In genomic region chr1:32393832-32394140, GRCh38 we compare ENCODE assay signal across 8 cellular contexts. TPM values are rescaled to one million over a fixed set of nuclear protein-coding genes. Genes with fewer than 3 reads are reported as not detected.
A peak's percentile ranks its signal among the peaks of the same experiment; 100 is the strongest.
DNase-seq lines count a peak whose midpoint lies in the region; ATAC-seq and TF ChIP-seq lines count a peak whose summit lies in the region.

No MANE protein-coding gene starts in this region.

- BruUV-seq in Caco-2 (replicated peaks; lab: Mats Ljungman, UMichigan), result no TSS peak

- H3K36me3 Mint-ChIP-seq in Caco-2 (ENCODE audit: insufficient read depth, unreplicated experiment), result peaks cover 15% of the 10 kb centered on the region

- TF ChIP-seq CTCF in Caco-2 (IDR thresholded peaks at IDR 0.05; ENCODE audit: insufficient read depth in 1 of 2, low read depth in 1 of 2, low read length in 1 of 2, severe bottlenecking in 1 of 2, unreplicated experiment in 1 of 2) (no peak), astrocyte of the spinal cord (IDR thresholded peaks at IDR 0.05; ENCODE audit: low read depth, low read length) (no peak)

- H3K4me3 Mint-ChIP-seq in Caco-2 (ENCODE audit: unreplicated experiment), result peak overlapping the region; percentile 95

- peak overlapping the region; percentile 98 for H3K27ac Mint-ChIP-seq in Caco-2 (ENCODE audit: unreplicated experiment)

- intact Hi-C loops in Caco-2 (cut with micrococcal nuclease; ENCODE audit: unreplicated experiment), result no loop called here

- CTCF ChIA-PET in Caco-2 (lab: Charles Lee), result interaction anchor here (1.2 to 1.6 kb wide), 2 partner anchors 43 to 178 kb away, joined by 3 to 8 read pairs; no protein-coding TSS in a partner anchor

- no peaks in the 10 kb centered on the region for H3K27me3 Mint-ChIP-seq in Caco-2 (ENCODE audit: insufficient read depth, unreplicated experiment)

- H3K4me3 ChIP-seq in Caco-2 (ENCODE audit: low read depth, low read length) (peak overlapping the region; percentile 77), astrocyte of the spinal cord (ENCODE audit: low read depth, low read length) (peak overlapping the region; percentile 95)

- H3K27me3 ChIP-seq in Caco-2 (replicated peaks; ENCODE audit: control insufficient read depth, insufficient read depth, low read length), result no peaks in the 10 kb centered on the region

- H3K4me1 Mint-ChIP-seq in Caco-2 (ENCODE audit: low read depth, unreplicated experiment), result no peaks in the 10 kb centered on the region

- H3K36me3 ChIP-seq in Caco-2 (ENCODE audit: control insufficient read depth, insufficient read depth, low read length), result no peaks in the 10 kb centered on the region; the same call in 1 of the 2 replicates

- DNase-seq in Caco-2 (peak; percentile 40 to 46), NCI-H226 (peak; percentile 20), astrocyte of the spinal cord (ENCODE audit: low read depth, low spot score) (no peak), iris pigment epithelial cell (ENCODE audit: low read depth) (peak; percentile 56), C1 segment of cervical spinal cord (lab: John Stamatoyannopoulos, UW) (no peak), UCSD-AML1 (lab: John Stamatoyannopoulos, UW; ENCODE audit: unreplicated experiment) (no peak)
- DNase-seq in stimulated activated CD8-positive, alpha-beta memory T cell treated with anti-CD3 and anti-CD28 coated beads, Interleukin-12 subunit alpha, Interleukin-12 subunit beta, amount 100 ng/mL, for 1 hour (ENCODE audit: low read depth), result peak; percentile 18

- in situ Hi-C loops in astrocyte of the spinal cord (cut with HindIII; ENCODE audit: low sequenced_read_pairs), result no loop called here

- no peaks in the 10 kb centered on the region for H3K9me3 ChIP-seq in Caco-2

- peak; percentile 17 for ATAC-seq in GM21737 (IDR thresholded peaks at IDR 0.05; ENCODE audit: unreplicated experiment)

- POLR2A ChIA-PET in Caco-2 (lab: Charles Lee), result interaction anchor here (1.0 to 1.3 kb wide), 5 partner anchors 43 to 257 kb away, joined by 5 to 10 read pairs (median 6); partner anchors contain the start of genes MARCKSL1, RBBP4 and ZBTB8OS

- H3K4me1 ChIP-seq in Caco-2, result no peaks in the 10 kb centered on the region

- no peaks in the 10 kb centered on the region for H3K9me3 Mint-ChIP-seq in Caco-2 (ENCODE audit: unreplicated experiment)

RNA-seq across cellular contexts. Expression of gene BSDC1, which starts 0.5 kb away (rescaled TPM):
- total RNA-seq in Caco-2 (2022), result 32.5 and 33.2 TPM in 2 replicates

RNA-seq across cellular contexts. Expression of gene TSSK3, which starts 31.4 kb away (rescaled TPM):
- total RNA-seq in Caco-2 (2022), result 2.5 and 2.6 TPM in 2 replicates

RNA-seq across cellular contexts. Expression of gene FAM229A, which starts 31.5 kb away (rescaled TPM):
- total RNA-seq in Caco-2 (2022), result 2.1 and 2.6 TPM in 2 replicates

RNA-seq across cellular contexts. Expression of gene MARCKSL1, which starts 57.8 kb away (rescaled TPM):
- total RNA-seq in Caco-2 (2022), result 150 and 159 TPM in 2 replicates

Comparison
In these comparisons a context has a peak if more than half of its experiments do, and no peak if none do; other contexts are left out.
1. DNase-seq: peak in Caco-2 (2 of 2), NCI-H226 (single experiment), iris pigment epithelial cell (single experiment) and stimulated activated CD8-positive, alpha-beta memory T cell treated with anti-CD3 and anti-CD28 coated beads, Interleukin-12 subunit alpha, Interleukin-12 subunit beta, amount 100 ng/mL, for 1 hour (single experiment); none in astrocyte of the spinal cord (single experiment), C1 segment of cervical spinal cord (0 of 14) and UCSD-AML1 (single experiment).